ENCODE assay signal across 1 cellular context in genomic region chr17:42675348-42675983, GRCh38.
TF ChIP-seq lines count a peak whose summit lies in the region.

No MANE protein-coding gene starts in this region.

TF ChIP-seq in A549, 52 proteins besides CTCF, POLR2A, EP300 and RAD21 (continued from another document):
- no peak for TF ChIP-seq REST (IDR thresholded peaks at IDR 0.05)
- no peak for TF ChIP-seq KDM5A (IDR thresholded peaks at IDR 0.05)
- TF ChIP-seq, protein P1, sequence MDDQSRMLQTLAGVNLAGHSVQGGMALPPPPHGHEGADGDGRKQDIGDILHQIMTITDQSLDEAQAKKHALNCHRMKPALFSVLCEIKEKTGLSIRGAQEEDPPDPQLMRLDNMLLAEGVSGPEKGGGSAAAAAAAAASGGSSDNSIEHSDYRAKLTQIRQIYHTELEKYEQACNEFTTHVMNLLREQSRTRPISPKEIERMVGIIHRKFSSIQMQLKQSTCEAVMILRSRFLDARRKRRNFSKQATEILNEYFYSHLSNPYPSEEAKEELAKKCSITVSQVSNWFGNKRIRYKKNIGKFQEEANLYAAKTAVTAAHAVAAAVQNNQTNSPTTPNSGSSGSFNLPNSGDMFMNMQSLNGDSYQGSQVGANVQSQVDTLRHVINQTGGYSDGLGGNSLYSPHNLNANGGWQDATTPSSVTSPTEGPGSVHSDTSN (IDR thresholded peaks at IDR 0.05): no peak
- TF ChIP-seq, protein P2, sequence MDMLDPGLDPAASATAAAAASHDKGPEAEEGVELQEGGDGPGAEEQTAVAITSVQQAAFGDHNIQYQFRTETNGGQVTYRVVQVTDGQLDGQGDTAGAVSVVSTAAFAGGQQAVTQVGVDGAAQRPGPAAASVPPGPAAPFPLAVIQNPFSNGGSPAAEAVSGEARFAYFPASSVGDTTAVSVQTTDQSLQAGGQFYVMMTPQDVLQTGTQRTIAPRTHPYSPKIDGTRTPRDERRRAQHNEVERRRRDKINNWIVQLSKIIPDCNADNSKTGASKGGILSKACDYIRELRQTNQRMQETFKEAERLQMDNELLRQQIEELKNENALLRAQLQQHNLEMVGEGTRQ (IDR thresholded peaks at IDR 0.05): no peak
- no peak for TF ChIP-seq PHF8 (IDR thresholded peaks at IDR 0.05; ENCODE audit: borderline replicate concordance, low read depth)
- TF ChIP-seq SMC3 (IDR thresholded peaks at IDR 0.05): no peak
- no peak for TF ChIP-seq RCOR1 (IDR thresholded peaks at IDR 0.05; ENCODE audit: low read depth, low read length)
- TF ChIP-seq JUN (IDR thresholded peaks at IDR 0.05): no peak
